ENCODE assay signal across 1 cellular context in the genomic region with DNA sequence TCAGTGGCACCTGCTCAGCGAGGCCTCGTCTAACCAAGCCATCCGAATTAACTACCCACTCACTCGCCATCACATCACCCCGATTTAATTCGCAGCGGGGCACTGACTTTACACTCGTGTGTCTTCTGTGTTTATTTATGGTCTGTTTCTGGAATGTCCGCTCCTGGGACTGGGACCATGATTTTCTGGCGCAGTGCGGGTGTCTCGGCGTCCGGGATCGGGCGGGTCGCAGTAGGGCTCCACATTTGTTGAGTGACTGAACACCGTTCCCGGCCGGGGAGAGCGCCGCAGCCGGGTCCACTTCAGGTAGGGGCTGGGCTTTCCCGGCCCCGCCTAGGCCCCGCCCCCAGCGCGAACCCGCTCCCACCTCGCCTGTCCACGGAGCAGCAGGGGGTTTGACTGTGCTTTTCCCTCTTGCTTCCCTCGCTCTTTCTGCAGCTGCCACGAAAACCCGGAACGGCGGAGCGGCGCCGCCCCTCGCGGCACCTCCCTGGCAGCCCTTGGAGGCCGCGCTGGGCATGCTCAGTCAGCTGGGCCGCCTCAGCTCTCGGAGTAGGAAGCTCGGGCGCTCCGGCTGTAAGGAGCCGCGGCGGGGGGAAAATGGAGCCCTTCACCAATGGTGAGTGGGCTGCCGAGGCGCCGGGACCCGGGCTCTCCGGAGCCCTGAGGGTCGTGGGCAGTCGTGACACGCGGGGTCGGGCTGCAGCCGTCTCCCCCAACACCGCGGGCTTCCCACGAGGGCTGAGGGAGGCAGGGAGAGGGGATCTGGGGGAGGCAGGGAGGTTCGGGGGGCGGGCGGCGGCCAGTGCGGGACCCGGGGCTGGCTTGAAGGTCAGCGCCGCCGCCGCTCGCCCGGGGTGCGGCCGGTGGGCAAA.
TF ChIP-seq lines count a peak whose summit lies in the region.

A gene (plus strand): TSS at position 525 of the 875 bp plus-strand sequence. CDS start 76 bp downstream, at position 601.

TF ChIP-seq in HepG2, 621 proteins besides CTCF, POLR2A, EP300 and RAD21 (continued from another document and continues in another):
- no peak for TF ChIP-seq HNRNPH1 (optimal IDR thresholded peaks at IDR 0.05; ENCODE audit: low read depth, low read length)
- TF ChIP-seq CC2D1A (CRISPR knock-in tag; IDR thresholded peaks at IDR 0.05): no peak
- TF ChIP-seq, protein P1, sequence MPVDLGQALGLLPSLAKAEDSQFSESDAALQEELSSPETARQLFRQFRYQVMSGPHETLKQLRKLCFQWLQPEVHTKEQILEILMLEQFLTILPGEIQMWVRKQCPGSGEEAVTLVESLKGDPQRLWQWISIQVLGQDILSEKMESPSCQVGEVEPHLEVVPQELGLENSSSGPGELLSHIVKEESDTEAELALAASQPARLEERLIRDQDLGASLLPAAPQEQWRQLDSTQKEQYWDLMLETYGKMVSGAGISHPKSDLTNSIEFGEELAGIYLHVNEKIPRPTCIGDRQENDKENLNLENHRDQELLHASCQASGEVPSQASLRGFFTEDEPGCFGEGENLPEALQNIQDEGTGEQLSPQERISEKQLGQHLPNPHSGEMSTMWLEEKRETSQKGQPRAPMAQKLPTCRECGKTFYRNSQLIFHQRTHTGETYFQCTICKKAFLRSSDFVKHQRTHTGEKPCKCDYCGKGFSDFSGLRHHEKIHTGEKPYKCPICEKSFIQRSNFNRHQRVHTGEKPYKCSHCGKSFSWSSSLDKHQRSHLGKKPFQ (CRISPR knock-in tag; IDR thresholded peaks at IDR 0.05; ENCODE audit: insufficient replicate concordance): no peak
- peak; percentile 57; the same call in 1 of the 2 replicates for TF ChIP-seq ZNF552 (CRISPR knock-in tag; IDR thresholded peaks at IDR 0.05; ENCODE audit: borderline replicate concordance)
- TF ChIP-seq, protein P2, sequence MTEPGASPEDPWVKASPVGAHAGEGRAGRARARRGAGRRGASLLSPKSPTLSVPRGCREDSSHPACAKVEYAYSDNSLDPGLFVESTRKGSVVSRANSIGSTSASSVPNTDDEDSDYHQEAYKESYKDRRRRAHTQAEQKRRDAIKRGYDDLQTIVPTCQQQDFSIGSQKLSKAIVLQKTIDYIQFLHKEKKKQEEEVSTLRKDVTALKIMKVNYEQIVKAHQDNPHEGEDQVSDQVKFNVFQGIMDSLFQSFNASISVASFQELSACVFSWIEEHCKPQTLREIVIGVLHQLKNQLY (CRISPR knock-in tag; IDR thresholded peaks at IDR 0.05): 0 out of 2 replicates have a peak, but pooled peaks have one; percentile 47
- TF ChIP-seq PAWR (CRISPR knock-in tag; IDR thresholded peaks at IDR 0.05; ENCODE audit: borderline replicate concordance): no peak
- 0 out of 2 replicates have a peak, but pooled peaks have one; percentile 43 for TF ChIP-seq ZNF674 (CRISPR knock-in tag; IDR thresholded peaks at IDR 0.05; ENCODE audit: low read depth)
- TF ChIP-seq, protein P3, sequence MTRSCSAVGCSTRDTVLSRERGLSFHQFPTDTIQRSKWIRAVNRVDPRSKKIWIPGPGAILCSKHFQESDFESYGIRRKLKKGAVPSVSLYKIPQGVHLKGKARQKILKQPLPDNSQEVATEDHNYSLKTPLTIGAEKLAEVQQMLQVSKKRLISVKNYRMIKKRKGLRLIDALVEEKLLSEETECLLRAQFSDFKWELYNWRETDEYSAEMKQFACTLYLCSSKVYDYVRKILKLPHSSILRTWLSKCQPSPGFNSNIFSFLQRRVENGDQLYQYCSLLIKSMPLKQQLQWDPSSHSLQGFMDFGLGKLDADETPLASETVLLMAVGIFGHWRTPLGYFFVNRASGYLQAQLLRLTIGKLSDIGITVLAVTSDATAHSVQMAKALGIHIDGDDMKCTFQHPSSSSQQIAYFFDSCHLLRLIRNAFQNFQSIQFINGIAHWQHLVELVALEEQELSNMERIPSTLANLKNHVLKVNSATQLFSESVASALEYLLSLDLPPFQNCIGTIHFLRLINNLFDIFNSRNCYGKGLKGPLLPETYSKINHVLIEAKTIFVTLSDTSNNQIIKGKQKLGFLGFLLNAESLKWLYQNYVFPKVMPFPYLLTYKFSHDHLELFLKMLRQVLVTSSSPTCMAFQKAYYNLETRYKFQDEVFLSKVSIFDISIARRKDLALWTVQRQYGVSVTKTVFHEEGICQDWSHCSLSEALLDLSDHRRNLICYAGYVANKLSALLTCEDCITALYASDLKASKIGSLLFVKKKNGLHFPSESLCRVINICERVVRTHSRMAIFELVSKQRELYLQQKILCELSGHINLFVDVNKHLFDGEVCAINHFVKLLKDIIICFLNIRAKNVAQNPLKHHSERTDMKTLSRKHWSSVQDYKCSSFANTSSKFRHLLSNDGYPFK (CRISPR knock-in tag; IDR thresholded peaks at IDR 0.05; ENCODE audit: borderline replicate concordance): peak; percentile 38; the same call in 1 of the 2 replicates
- TF ChIP-seq ZNF883 (CRISPR knock-in tag; IDR thresholded peaks at IDR 0.05; ENCODE audit: not compliant biosample characterization): no peak
- TF ChIP-seq BCL6 (CRISPR knock-in tag; IDR thresholded peaks at IDR 0.05): peak; percentile 45; the same call in 1 of the 2 replicates
- peak; percentile 84 for TF ChIP-seq ZMYM3 (CRISPR knock-in tag; IDR thresholded peaks at IDR 0.05)
- TF ChIP-seq HDAC6 (IDR thresholded peaks at IDR 0.05; ENCODE audit: low read depth, low read length): no peak
- no peak for TF ChIP-seq KAT2B (IDR thresholded peaks at IDR 0.05; ENCODE audit: borderline replicate concordance, low read depth, low read length)
- TF ChIP-seq TCF12 (IDR thresholded peaks at IDR 0.05): no peak
- TF ChIP-seq TCF12 (CRISPR knock-in tag; IDR thresholded peaks at IDR 0.05): no peak; the same call in 1 of the 2 replicates
- TF ChIP-seq NFKB2 (CRISPR knock-in tag; IDR thresholded peaks at IDR 0.05; ENCODE audit: borderline replicate concordance): peak; percentile 50; the same call in 1 of the 2 replicates
- TF ChIP-seq ZFP90 (CRISPR knock-in tag; IDR thresholded peaks at IDR 0.05; ENCODE audit: borderline replicate concordance): no peak; the same call in 1 of the 2 replicates
- TF ChIP-seq, protein P4, sequence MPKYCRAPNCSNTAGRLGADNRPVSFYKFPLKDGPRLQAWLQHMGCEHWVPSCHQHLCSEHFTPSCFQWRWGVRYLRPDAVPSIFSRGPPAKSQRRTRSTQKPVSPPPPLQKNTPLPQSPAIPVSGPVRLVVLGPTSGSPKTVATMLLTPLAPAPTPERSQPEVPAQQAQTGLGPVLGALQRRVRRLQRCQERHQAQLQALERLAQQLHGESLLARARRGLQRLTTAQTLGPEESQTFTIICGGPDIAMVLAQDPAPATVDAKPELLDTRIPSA (CRISPR knock-in tag; IDR thresholded peaks at IDR 0.05; ENCODE audit: borderline replicate concordance): no peak; the same call in 1 of the 2 replicates
- TF ChIP-seq, protein P5, sequence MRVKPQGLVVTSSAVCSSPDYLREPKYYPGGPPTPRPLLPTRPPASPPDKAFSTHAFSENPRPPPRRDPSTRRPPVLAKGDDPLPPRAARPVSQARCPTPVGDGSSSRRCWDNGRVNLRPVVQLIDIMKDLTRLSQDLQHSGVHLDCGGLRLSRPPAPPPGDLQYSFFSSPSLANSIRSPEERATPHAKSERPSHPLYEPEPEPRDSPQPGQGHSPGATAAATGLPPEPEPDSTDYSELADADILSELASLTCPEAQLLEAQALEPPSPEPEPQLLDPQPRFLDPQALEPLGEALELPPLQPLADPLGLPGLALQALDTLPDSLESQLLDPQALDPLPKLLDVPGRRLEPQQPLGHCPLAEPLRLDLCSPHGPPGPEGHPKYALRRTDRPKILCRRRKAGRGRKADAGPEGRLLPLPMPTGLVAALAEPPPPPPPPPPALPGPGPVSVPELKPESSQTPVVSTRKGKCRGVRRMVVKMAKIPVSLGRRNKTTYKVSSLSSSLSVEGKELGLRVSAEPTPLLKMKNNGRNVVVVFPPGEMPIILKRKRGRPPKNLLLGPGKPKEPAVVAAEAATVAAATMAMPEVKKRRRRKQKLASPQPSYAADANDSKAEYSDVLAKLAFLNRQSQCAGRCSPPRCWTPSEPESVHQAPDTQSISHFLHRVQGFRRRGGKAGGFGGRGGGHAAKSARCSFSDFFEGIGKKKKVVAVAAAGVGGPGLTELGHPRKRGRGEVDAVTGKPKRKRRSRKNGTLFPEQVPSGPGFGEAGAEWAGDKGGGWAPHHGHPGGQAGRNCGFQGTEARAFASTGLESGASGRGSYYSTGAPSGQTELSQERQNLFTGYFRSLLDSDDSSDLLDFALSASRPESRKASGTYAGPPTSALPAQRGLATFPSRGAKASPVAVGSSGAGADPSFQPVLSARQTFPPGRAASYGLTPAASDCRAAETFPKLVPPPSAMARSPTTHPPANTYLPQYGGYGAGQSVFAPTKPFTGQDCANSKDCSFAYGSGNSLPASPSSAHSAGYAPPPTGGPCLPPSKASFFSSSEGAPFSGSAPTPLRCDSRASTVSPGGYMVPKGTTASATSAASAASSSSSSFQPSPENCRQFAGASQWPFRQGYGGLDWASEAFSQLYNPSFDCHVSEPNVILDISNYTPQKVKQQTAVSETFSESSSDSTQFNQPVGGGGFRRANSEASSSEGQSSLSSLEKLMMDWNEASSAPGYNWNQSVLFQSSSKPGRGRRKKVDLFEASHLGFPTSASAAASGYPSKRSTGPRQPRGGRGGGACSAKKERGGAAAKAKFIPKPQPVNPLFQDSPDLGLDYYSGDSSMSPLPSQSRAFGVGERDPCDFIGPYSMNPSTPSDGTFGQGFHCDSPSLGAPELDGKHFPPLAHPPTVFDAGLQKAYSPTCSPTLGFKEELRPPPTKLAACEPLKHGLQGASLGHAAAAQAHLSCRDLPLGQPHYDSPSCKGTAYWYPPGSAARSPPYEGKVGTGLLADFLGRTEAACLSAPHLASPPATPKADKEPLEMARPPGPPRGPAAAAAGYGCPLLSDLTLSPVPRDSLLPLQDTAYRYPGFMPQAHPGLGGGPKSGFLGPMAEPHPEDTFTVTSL (CRISPR knock-in tag; IDR thresholded peaks at IDR 0.05; ENCODE audit: borderline replicate concordance): no peak
- TF ChIP-seq, protein P6, sequence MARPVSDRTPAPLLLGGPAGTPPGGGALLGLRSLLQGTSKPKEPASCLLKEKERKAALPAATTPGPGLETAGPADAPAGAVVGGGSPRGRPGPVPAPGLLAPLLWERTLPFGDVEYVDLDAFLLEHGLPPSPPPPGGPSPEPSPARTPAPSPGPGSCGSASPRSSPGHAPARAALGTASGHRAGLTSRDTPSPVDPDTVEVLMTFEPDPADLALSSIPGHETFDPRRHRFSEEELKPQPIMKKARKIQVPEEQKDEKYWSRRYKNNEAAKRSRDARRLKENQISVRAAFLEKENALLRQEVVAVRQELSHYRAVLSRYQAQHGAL (CRISPR knock-in tag; IDR thresholded peaks at IDR 0.05; ENCODE audit: not compliant biosample characterization): no peak
- no peak for TF ChIP-seq ZNF703 (CRISPR knock-in tag; IDR thresholded peaks at IDR 0.05; ENCODE audit: borderline replicate concordance)
- TF ChIP-seq, protein P7, sequence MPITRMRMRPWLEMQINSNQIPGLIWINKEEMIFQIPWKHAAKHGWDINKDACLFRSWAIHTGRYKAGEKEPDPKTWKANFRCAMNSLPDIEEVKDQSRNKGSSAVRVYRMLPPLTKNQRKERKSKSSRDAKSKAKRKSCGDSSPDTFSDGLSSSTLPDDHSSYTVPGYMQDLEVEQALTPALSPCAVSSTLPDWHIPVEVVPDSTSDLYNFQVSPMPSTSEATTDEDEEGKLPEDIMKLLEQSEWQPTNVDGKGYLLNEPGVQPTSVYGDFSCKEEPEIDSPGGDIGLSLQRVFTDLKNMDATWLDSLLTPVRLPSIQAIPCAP (CRISPR knock-in tag; IDR thresholded peaks at IDR 0.05; ENCODE audit: low read depth): no peak
- TF ChIP-seq, protein P8, sequence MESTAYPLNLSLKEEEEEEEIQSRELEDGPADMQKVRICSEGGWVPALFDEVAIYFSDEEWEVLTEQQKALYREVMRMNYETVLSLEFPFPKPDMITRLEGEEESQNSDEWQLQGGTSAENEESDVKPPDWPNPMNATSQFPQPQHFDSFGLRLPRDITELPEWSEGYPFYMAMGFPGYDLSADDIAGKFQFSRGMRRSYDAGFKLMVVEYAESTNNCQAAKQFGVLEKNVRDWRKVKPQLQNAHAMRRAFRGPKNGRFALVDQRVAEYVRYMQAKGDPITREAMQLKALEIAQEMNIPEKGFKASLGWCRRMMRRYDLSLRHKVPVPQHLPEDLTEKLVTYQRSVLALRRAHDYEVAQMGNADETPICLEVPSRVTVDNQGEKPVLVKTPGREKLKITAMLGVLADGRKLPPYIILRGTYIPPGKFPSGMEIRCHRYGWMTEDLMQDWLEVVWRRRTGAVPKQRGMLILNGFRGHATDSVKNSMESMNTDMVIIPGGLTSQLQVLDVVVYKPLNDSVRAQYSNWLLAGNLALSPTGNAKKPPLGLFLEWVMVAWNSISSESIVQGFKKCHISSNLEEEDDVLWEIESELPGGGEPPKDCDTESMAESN (CRISPR knock-in tag; conservative IDR thresholded peaks at IDR 0.05): peak; percentile 89
- no peak for TF ChIP-seq ZNF382 (CRISPR knock-in tag; IDR thresholded peaks at IDR 0.05; ENCODE audit: borderline replicate concordance)
- no peak for TF ChIP-seq NR3C1 (CRISPR knock-in tag; IDR thresholded peaks at IDR 0.05)
- TF ChIP-seq, protein P9, sequence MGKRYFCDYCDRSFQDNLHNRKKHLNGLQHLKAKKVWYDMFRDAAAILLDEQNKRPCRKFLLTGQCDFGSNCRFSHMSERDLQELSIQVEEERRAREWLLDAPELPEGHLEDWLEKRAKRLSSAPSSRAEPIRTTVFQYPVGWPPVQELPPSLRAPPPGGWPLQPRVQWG (CRISPR knock-in tag; IDR thresholded peaks at IDR 0.05; ENCODE audit: borderline replicate concordance, low read depth): no peak
- TF ChIP-seq, protein P10, sequence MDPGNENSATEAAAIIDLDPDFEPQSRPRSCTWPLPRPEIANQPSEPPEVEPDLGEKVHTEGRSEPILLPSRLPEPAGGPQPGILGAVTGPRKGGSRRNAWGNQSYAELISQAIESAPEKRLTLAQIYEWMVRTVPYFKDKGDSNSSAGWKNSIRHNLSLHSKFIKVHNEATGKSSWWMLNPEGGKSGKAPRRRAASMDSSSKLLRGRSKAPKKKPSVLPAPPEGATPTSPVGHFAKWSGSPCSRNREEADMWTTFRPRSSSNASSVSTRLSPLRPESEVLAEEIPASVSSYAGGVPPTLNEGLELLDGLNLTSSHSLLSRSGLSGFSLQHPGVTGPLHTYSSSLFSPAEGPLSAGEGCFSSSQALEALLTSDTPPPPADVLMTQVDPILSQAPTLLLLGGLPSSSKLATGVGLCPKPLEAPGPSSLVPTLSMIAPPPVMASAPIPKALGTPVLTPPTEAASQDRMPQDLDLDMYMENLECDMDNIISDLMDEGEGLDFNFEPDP (CRISPR knock-in tag; conservative IDR thresholded peaks at IDR 0.05): no peak
- no peak for TF ChIP-seq EEA1 (CRISPR knock-in tag; IDR thresholded peaks at IDR 0.05; ENCODE audit: borderline replicate concordance)
- no peak for TF ChIP-seq NFE2L1 (CRISPR knock-in tag; IDR thresholded peaks at IDR 0.05; ENCODE audit: borderline replicate concordance)
- no peak for TF ChIP-seq CCDC6 (CRISPR knock-in tag; IDR thresholded peaks at IDR 0.05)
- TF ChIP-seq MXD4 (CRISPR knock-in tag; IDR thresholded peaks at IDR 0.05): peak; percentile 59; the same call in 1 of the 2 replicates
- TF ChIP-seq, protein P11, sequence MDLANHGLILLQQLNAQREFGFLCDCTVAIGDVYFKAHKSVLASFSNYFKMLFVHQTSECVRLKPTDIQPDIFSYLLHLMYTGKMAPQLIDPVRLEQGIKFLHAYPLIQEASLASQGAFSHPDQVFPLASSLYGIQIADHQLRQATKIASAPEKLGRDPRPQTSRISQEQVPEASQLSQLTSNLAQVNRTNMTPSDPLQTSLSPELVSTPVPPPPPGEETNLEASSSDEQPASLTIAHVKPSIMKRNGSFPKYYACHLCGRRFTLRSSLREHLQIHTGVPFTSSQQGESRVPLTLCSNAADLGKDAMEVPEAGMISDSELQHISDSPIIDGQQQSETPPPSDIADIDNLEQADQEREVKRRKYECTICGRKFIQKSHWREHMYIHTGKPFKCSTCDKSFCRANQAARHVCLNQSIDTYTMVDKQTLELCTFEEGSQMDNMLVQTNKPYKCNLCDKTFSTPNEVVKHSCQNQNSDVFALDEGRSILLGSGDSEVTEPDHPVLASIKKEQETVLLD (CRISPR knock-in tag; IDR thresholded peaks at IDR 0.05; ENCODE audit: low read depth): no peak
- no peak for TF ChIP-seq ZFP62 (CRISPR knock-in tag; IDR thresholded peaks at IDR 0.05)
- 0 out of 2 replicates have a peak, but pooled peaks have one; percentile 34 for TF ChIP-seq DNMT1 (CRISPR knock-in tag; IDR thresholded peaks at IDR 0.05)
- peak; percentile 67; the same call in 1 of the 2 replicates for TF ChIP-seq TBX3 (IDR thresholded peaks at IDR 0.05; ENCODE audit: borderline replicate concordance)
